In the genomic region with DNA sequence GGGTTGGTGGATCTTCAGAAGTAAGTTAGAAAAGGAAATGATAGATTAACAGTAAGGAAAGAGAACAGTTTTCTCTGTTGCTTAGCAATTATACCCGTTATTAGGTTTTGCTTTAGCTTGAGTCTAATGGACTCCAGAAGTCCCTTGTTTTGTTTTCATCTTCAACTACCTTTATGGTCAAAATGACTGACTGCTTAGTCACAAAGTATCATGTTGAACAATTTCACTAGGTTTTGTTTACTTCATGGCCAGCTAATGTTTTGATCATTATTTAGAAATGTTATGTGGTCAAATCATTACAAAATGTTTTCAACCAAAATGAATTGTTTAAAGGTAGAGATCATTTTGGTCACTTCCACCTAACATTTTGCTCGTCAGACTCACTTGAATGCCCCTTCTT, we compare ENCODE assay signal across 7 cellular contexts.
DNase-seq lines count a peak whose midpoint lies in the region; TF ChIP-seq lines count a peak whose summit lies in the region.

No MANE protein-coding gene starts in this region.

- no peaks in the 10 kb centered on the region for H3K9me2 ChIP-seq in MM.1S (replicated peaks; ENCODE audit: insufficient read depth, low read length)

- no peaks in the 10 kb centered on the region for H4K20me1 ChIP-seq in MM.1S (ENCODE audit: insufficient read depth, low read length)

- H3K4me2 ChIP-seq in MM.1S (ENCODE audit: low read depth, low read length) (peak overlapping the region; percentile 79), parathyroid adenoma (ENCODE audit: low read length) (peak overlapping the region; percentile 93)

- peaks cover 10% of the 10 kb centered on the region; the same call in 1 of the 2 replicates for H3K4me1 ChIP-seq in MM.1S (ENCODE audit: low read length)
- H3K4me1 ChIP-seq in parathyroid adenoma: peaks cover 2% of the 10 kb centered on the region

- H3K9ac ChIP-seq in MM.1S (ENCODE audit: low read length) (no peak overlapping the region), parathyroid adenoma (no peak overlapping the region)

- peak overlapping the region; percentile 74; the same call in 1 of the 2 replicates for H3K4me3 ChIP-seq in MM.1S (ENCODE audit: low read length)
- peak overlapping the region; percentile 58 for H3K4me3 ChIP-seq in parathyroid adenoma (ENCODE audit: low read depth, low read length)

- no peaks in the 10 kb centered on the region for H3F3A ChIP-seq in MM.1S (ENCODE audit: insufficient read depth, low read length)

- no peaks in the 10 kb centered on the region for H3K9me3 ChIP-seq in MM.1S (replicated peaks; ENCODE audit: insufficient read depth, low read length)
- no peaks in the 10 kb centered on the region for H3K9me3 ChIP-seq in parathyroid adenoma (ENCODE audit: control insufficient read depth, low read length)

- peaks cover 43% of the 10 kb centered on the region for H3K79me2 ChIP-seq in MM.1S (ENCODE audit: low read length)
- H3K79me2 ChIP-seq in parathyroid adenoma: peaks cover 20% of the 10 kb centered on the region

- H3K36me3 ChIP-seq in MM.1S (replicated peaks; ENCODE audit: insufficient read depth, low read length) (peaks cover 4% of the 10 kb centered on the region; the same call in 1 of the 2 replicates), parathyroid adenoma (ENCODE audit: control insufficient read depth, insufficient read depth, low read length) (no peaks in the 10 kb centered on the region)

- no peak overlapping the region for H2AFZ ChIP-seq in MM.1S (ENCODE audit: low read length)
- H2AFZ ChIP-seq in parathyroid adenoma: no peak overlapping the region

- peak; percentile 89 for DNase-seq in ELR (ENCODE audit: low read depth)
- no peak for DNase-seq in MM.1S
- peak; percentile 43 for DNase-seq in dedifferentiated amniotic fluid mesenchymal stem cell (ENCODE audit: extremely low spot score)
- no peak for DNase-seq in T1000 (lab: John Stamatoyannopoulos, UW)
- DNase-seq in effector CD4-positive, alpha-beta T cell: no peak
- no peak for DNase-seq in GM19238 (ENCODE audit: insufficient read length, low spot score)

- H3K27ac ChIP-seq in MM.1S (ENCODE audit: low read length): no peak overlapping the region
- no peak overlapping the region for H3K27ac ChIP-seq in parathyroid adenoma

- H3K27me3 ChIP-seq in MM.1S (replicated peaks; ENCODE audit: insufficient read depth, low read length) (peaks cover 21% of the 10 kb centered on the region), parathyroid adenoma (ENCODE audit: control insufficient read depth, insufficient read depth, low read length) (no peaks in the 10 kb centered on the region)

- no peak for TF ChIP-seq CTCF in MM.1S (IDR thresholded peaks at IDR 0.05; ENCODE audit: low read length)
- no peak for TF ChIP-seq CTCF in parathyroid adenoma (IDR thresholded peaks at IDR 0.05)

Comparison
In these comparisons a context has a peak if more than half of its experiments do, and no peak if none do; other contexts are left out.
1. DNase-seq: peak in ELR (single experiment) and dedifferentiated amniotic fluid mesenchymal stem cell (single experiment); none in MM.1S (single experiment), T1000 (single experiment), effector CD4-positive, alpha-beta T cell (single experiment) and GM19238 (single experiment).